ENCODE assay signal across 2 cellular contexts in genomic region chr20:63472862-63473390, GRCh38.
TF ChIP-seq lines count a peak whose summit lies in the region.

No MANE protein-coding gene starts in this region.

TF ChIP-seq in SK-N-SH, 30 proteins besides CTCF, POLR2A, EP300 and RAD21 (continued from another document):
- TF ChIP-seq ZBTB33 (IDR thresholded peaks at IDR 0.05; ENCODE audit: borderline replicate concordance, low read depth) (no peak), CHD2 (IDR thresholded peaks at IDR 0.05; ENCODE audit: low read length, partially characterized antibody) (no peak), RCOR1 (IDR thresholded peaks at IDR 0.05; ENCODE audit: low read length) (no peak), NFIC (IDR thresholded peaks at IDR 0.05; ENCODE audit: borderline replicate concordance) (no peak)

TF ChIP-seq in SK-N-SH treated with all-trans-retinoic acid at 6 μM for 48 hours, 23 proteins besides CTCF, POLR2A, EP300 and RAD21 (continued from another document):
- TF ChIP-seq TCF4 (CRISPR knock-in tag; IDR thresholded peaks at IDR 0.05; ENCODE audit: borderline replicate concordance), result no peak
